Comparison of ENCODE assay signal across 21 cellular contexts in the genomic region with DNA sequence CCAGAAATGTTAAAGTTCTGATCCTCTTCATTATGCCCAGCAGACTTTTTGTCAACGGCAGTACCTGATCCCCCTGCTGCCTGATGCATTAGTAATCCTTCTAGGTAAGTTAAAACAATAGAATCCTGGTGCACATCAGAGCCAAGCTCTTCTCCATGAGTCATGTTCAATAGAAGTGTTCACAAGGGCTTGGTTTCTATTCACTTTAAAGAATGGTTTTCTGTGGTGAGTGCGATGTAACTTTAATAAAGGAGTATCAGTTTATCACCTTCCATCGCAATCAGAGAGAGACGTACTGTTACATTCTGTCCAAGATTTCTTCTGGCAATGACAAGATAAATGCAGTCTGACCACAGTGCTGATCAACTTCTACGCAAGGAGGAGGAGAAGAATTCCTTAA.
"Had no signal": no experiment of that assay in that cellular context is flagged by ENCODE, and none has a peak within 500 bp of the region (broad histone marks: within the 10 kb centered on the region; RNA-seq: fewer than 3 reads in every experiment).

No MANE protein-coding gene starts in this region.

- H3K4me3 Mint-ChIP-seq: activated naive CD8-positive, alpha-beta T cell treated with anti-CD3 and anti-CD28 coated beads for 36 hours; naive thymus-derived CD4-positive, alpha-beta T cell; neural progenitor cell; stimulated activated naive B cell treated with anti-CD40 and anti-IgM and Interleukin-4, amounts not matched to agents 10 μg/mL and 1 μg/mL and 100 μg/mL, for 72 hours; type B pancreatic cell had no signal

- H3K4me2 ChIP-seq: neural progenitor cell had no signal

- H3K27me3 ChIP-seq: esophagus muscularis mucosa, gastroesophageal sphincter, heart left ventricle, neural progenitor cell, testis, vagina had no signal

- H3K9ac ChIP-seq: neural progenitor cell had no signal

- H3K9me3 ChIP-seq: esophagus muscularis mucosa, gastroesophageal sphincter, heart left ventricle, lower lobe of right lung, testis, vagina had no signal

- H3K4me1 Mint-ChIP-seq: neural progenitor cell; stimulated activated naive B cell treated with anti-CD40 and anti-IgM and Interleukin-4, amounts not matched to agents 10 μg/mL and 1 μg/mL and 100 μg/mL, for 72 hours had no signal

- H3K4me1 ChIP-seq: gastroesophageal sphincter, heart left ventricle, lower lobe of right lung, neural progenitor cell, testis, vagina had no signal

- H3K27ac Mint-ChIP-seq: activated naive CD8-positive, alpha-beta T cell treated with anti-CD3 and anti-CD28 coated beads for 36 hours; neural progenitor cell; progenitor cell of endocrine pancreas; stimulated activated naive B cell treated with anti-CD40 and anti-IgM and Interleukin-4, amounts not matched to agents 10 μg/mL and 1 μg/mL and 100 μg/mL, for 72 hours; type B pancreatic cell had no signal

- ATAC-seq: gastroesophageal sphincter; heart left ventricle; lower lobe of right lung; naive thymus-derived CD4-positive, alpha-beta T cell; stimulated activated naive B cell treated with anti-CD40 and anti-IgM and Interleukin-4, amounts not matched to agents 10 μg/mL and 1 μg/mL and 100 μg/mL, for 72 hours had no signal

- H3K4me3 ChIP-seq: esophagus muscularis mucosa, gastroesophageal sphincter, heart left ventricle, lower lobe of right lung, neural progenitor cell, testis, vagina had no signal

- H3K27me3 Mint-ChIP-seq: activated naive CD8-positive, alpha-beta T cell treated with anti-CD3 and anti-CD28 coated beads for 36 hours; naive thymus-derived CD4-positive, alpha-beta T cell; progenitor cell of endocrine pancreas; stimulated activated naive B cell treated with anti-CD40 and anti-IgM and Interleukin-4, amounts not matched to agents 10 μg/mL and 1 μg/mL and 100 μg/mL, for 72 hours; type B pancreatic cell had no signal

- DNase-seq: activated CD4-positive, alpha-beta T cell treated with anti-CD3 and anti-CD28 coated beads, Interleukin-2, amount 50 U/mL, for 48 hours; activated naive CD4-positive, alpha-beta T cell treated with Interleukin-2 at 50 U/mL for 16 hours; activated naive CD8-positive, alpha-beta T cell treated with anti-CD3 and anti-CD28 coated beads for 36 hours; activated T-cell treated with anti-CD3 and anti-CD28 coated beads, Interleukin-2, amount 50 U/mL, for 48 hours; amygdala; effector CD8-positive, alpha-beta T cell; heart left ventricle; islet precursor cell; lower lobe of right lung; naive thymus-derived CD4-positive, alpha-beta T cell; stimulated activated CD4-positive, alpha-beta T cell treated with anti-CD3 and anti-CD28 coated beads, Interleukin-2, amount 100 ng/mL, for 48 hours; stimulated activated CD8-positive, alpha-beta memory T cell treated with anti-CD3 and anti-CD28 coated beads, Interleukin-4, amount 100 ng/mL, for 48 hours; stimulated activated naive B cell treated with anti-CD40 and anti-IgM and Interleukin-4, amounts not matched to agents 10 μg/mL and 1 μg/mL and 100 μg/mL, for 72 hours; T-helper 9 cell; testis had no signal

- H3K27ac ChIP-seq: esophagus muscularis mucosa, gastroesophageal sphincter, heart left ventricle, lower lobe of right lung, neural progenitor cell, testis, vagina had no signal

- H2AFZ ChIP-seq: neural progenitor cell had no signal

- H3K9me3 Mint-ChIP-seq: activated naive CD8-positive, alpha-beta T cell treated with anti-CD3 and anti-CD28 coated beads for 36 hours; stimulated activated naive B cell treated with anti-CD40 and anti-IgM and Interleukin-4, amounts not matched to agents 10 μg/mL and 1 μg/mL and 100 μg/mL, for 72 hours; type B pancreatic cell had no signal
